9 cellular contexts compared by ENCODE assay signal in genomic region chr6:35368038-35368887, GRCh38. TPM values are rescaled to one million over a fixed set of nuclear protein-coding genes. Genes with fewer than 3 reads are reported as not detected.
DNase-seq lines count a peak whose midpoint lies in the region; ATAC-seq and TF ChIP-seq lines count a peak whose summit lies in the region.
"Had no signal": no experiment of that assay in that cellular context is flagged by ENCODE, and none has a peak within 500 bp of the region (broad histone marks: within the 10 kb centered on the region; RNA-seq: fewer than 3 reads in every experiment).

No MANE protein-coding gene starts in this region.

- H3K4me2 ChIP-seq in fibroblast of lung (ENCODE audit: extremely low read depth, insufficient read depth, low read length) = no peak overlapping the region

- CTCF ChIA-PET in RWPE1 (lab: Yijun Ruan, JAX) = interaction anchor here (0.6 kb wide), 1 partner anchor 193 kb away, joined by 5 read pairs; no protein-coding TSS in a partner anchor

- no peak overlapping the region for H2AFZ ChIP-seq in fibroblast of lung (ENCODE audit: low read length)

- no peak overlapping the region for H3K9ac ChIP-seq in fibroblast of lung (ENCODE audit: insufficient read depth, low read length)

- WGBS in aorta, 2 donors = 74 to 89% methylated on average over 2 of the region's 2 CpGs
- 55 to 86% (median 86%) methylated on average over 2 of the region's 2 CpGs for WGBS in heart left ventricle, 4 donors

- no peaks in the 10 kb centered on the region for H3K27me3 ChIP-seq in fibroblast of lung (ENCODE audit: control insufficient read depth, insufficient read depth, low read length)
- H3K27me3 ChIP-seq in aorta (ENCODE audit: control insufficient read depth in 1 of 2, insufficient read depth in 2 of 2, low read length in 1 of 2) = no peaks in the 10 kb centered on the region
- H3K27me3 ChIP-seq in heart left ventricle = no peaks in the 10 kb centered on the region

- H4K20me1 ChIP-seq in fibroblast of lung (ENCODE audit: control insufficient read depth, extremely low read depth, insufficient read depth, low read length) = no peaks in the 10 kb centered on the region

- H3K36me3 ChIP-seq in fibroblast of lung (ENCODE audit: control insufficient read depth, insufficient read depth, low read length) (no peaks in the 10 kb centered on the region), aorta (ENCODE audit: control insufficient read depth in 1 of 2, insufficient read depth in 2 of 2, low read length in 1 of 2) (no peaks in the 10 kb centered on the region), heart left ventricle (no peaks in the 10 kb centered on the region)

- no peak for TF ChIP-seq POLR2A in heart left ventricle (IDR thresholded peaks at IDR 0.05)

- TF ChIP-seq CTCF in RWPE1 (conservative IDR thresholded peaks at IDR 0.05; ENCODE audit: low read depth) (no peak), fibroblast of lung (conservative IDR thresholded peaks at IDR 0.05 in 1 of 2, IDR thresholded peaks at IDR 0.05 in 1 of 2; ENCODE audit: low read depth in 1 of 2, low read length in 2 of 2) (no peak), heart left ventricle (IDR thresholded peaks at IDR 0.05) (no peak)

- H3K27ac ChIP-seq in RWPE1 (peak overlapping the region; percentile 35; the same call in 1 of the 2 replicates), fibroblast of lung (ENCODE audit: insufficient read depth, low read length) (peak overlapping the region; percentile 53), aorta (ENCODE audit: low read depth in 1 of 2, low read length in 2 of 2) (no peak overlapping the region), heart left ventricle (peak overlapping the region in 1 of 12 donors; percentile 81)

- H3K79me2 ChIP-seq in fibroblast of lung (ENCODE audit: control insufficient read depth, insufficient read depth, low read length) = peaks cover 45% of the 10 kb centered on the region

- POLR2A ChIA-PET in RWPE1 (lab: Yijun Ruan, JAX; ENCODE audit: low non-redundant PET) = interaction anchor here (0.6 kb wide), 1 partner anchor 72 kb away, joined by 3 read pairs; no protein-coding TSS in a partner anchor

- DNase-seq in stimulated activated CD4-positive, alpha-beta T cell treated with anti-CD3 and anti-CD28 coated beads, Interleukin-15, amount 100 ng/mL, for 24 hours = peak; percentile 48
- no peak for DNase-seq in stimulated activated CD4-positive, alpha-beta T cell treated with anti-CD3 and anti-CD28 coated beads, Interleukin-4, amount 100 ng/mL, for 1 hour
- DNase-seq in RWPE1 (ENCODE audit: low spot score) (no peak), fibroblast of lung (ENCODE audit: low read depth in 2 of 2) (peak in 1 of 2 donors; percentile 84), aorta (peak; percentile 41 to 57), heart left ventricle (no peak), nucleus accumbens (lab: John Stamatoyannopoulos, UW) (no peak)
- DNase-seq: activated CD8-positive, alpha-beta memory T cell treated with anti-CD3 and anti-CD28 coated beads for 24 hours had no signal

- H3K4me3 ChIP-seq in fibroblast of lung (replicated peaks in 1 of 4; ENCODE audit: control extremely low read depth in 1 of 4, insufficient read depth in 1 of 4, low read depth in 3 of 4, low read length in 4 of 4) (no peak overlapping the region), aorta (ENCODE audit: low read length in 2 of 2) (no peak overlapping the region), heart left ventricle (no peak overlapping the region)

- H3K4me1 ChIP-seq in fibroblast of lung (ENCODE audit: control insufficient read depth, extremely low read depth, insufficient read depth, low read length) = peaks cover 29% of the 10 kb centered on the region
- H3K4me1 ChIP-seq in aorta (ENCODE audit: control insufficient read depth in 1 of 2, insufficient read depth in 2 of 2, low read length in 2 of 2) = no peaks in the 10 kb centered on the region
- H3K4me1 ChIP-seq in heart left ventricle = peaks cover 0 to 50% (median 26%) of the 10 kb centered on the region in 12 donors

- ATAC-seq in aorta (ENCODE audit: low FRiP score) (no peak), GM21723 (IDR thresholded peaks at IDR 0.05; ENCODE audit: unreplicated experiment) (no peak), heart left ventricle (no peak)

- H3K9me3 ChIP-seq in fibroblast of lung (ENCODE audit: control insufficient read depth, insufficient read depth, low read depth, low read length) = no peaks in the 10 kb centered on the region
- no peaks in the 10 kb centered on the region for H3K9me3 ChIP-seq in aorta (ENCODE audit: control insufficient read depth, low read length)
- H3K9me3 ChIP-seq in heart left ventricle = no peaks in the 10 kb centered on the region

- intact Hi-C loops in aorta (cut with DNase I) = no loop called here
- intact Hi-C loops in heart left ventricle (cut with DNase I) = no loop called here

RNA-seq across cellular contexts. Expression of gene PPARD, which starts 25.9 kb away (rescaled TPM):
- total RNA-seq in fibroblast of lung = 9.8 and 16.3 TPM in 2 replicates
- 14.8 and 27.5 TPM in 2 replicates for polyA plus RNA-seq in fibroblast of lung
- 23.6 and 39.7 TPM in 2 replicates for polyA plus RNA-seq in fibroblast of lung (2012)
- 49.9 and 72.6 TPM in 2 replicates for polyA minus RNA-seq in fibroblast of lung (ENCODE audit: low replicate concordance)
- 10 to 100 TPM; 24.9 to 27.7 TPM for total RNA-seq in aorta
- 10 to 100 TPM in 1 of 2 donors, 1 to 10 TPM in 1; 5.9 to 16.7 TPM for polyA plus RNA-seq in aorta
- 10 to 100 TPM; 10.0 to 22.0 (median 13.4) TPM for total RNA-seq in heart left ventricle
- polyA plus RNA-seq in heart left ventricle = 10 to 100 TPM; 13.8 to 23.8 TPM

Comparison
In these comparisons a context has a peak if more than half of its experiments do, and no peak if none do; other contexts are left out.
1. DNase-seq: peak in stimulated activated CD4-positive, alpha-beta T cell treated with anti-CD3 and anti-CD28 coated beads, Interleukin-15, amount 100 ng/mL, for 24 hours (single experiment) and aorta (2 of 2); none in stimulated activated CD4-positive, alpha-beta T cell treated with anti-CD3 and anti-CD28 coated beads, Interleukin-4, amount 100 ng/mL, for 1 hour (single experiment), RWPE1 (single experiment), heart left ventricle (0 of 5) and nucleus accumbens (0 of 56).
2. H3K27ac ChIP-seq: peak in RWPE1 (single experiment) and fibroblast of lung (single experiment); none in aorta (0 of 2).